In the genomic region with DNA sequence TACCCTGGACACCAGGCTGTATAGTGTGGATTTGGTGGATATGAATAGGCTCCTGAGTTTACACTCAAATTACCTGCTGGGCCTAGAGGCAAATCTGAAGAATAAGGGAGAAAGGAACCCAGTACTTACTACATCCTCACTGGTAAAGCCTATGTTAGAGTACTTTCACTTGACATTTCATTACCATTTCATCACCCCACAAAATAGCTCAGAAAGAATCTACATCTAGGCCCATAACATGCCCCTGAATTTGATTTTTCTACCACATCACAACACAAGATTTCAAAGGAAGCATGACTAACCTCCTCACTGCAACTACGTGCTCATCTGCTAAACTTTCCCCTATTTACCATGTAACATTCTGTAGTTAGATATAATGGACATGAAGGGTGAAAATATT, we compare ENCODE assay signal across 12 cellular contexts. TPM values are rescaled to one million over a fixed set of nuclear protein-coding genes. Genes with fewer than 3 reads are reported as not detected.
DNase-seq lines count a peak whose midpoint lies in the region; ATAC-seq and TF ChIP-seq lines count a peak whose summit lies in the region.
"Had no signal": no experiment of that assay in that cellular context is flagged by ENCODE, and none has a peak within 500 bp of the region (broad histone marks: within the 10 kb centered on the region; RNA-seq: fewer than 3 reads in every experiment).

No MANE protein-coding gene starts in this region.

- H3F3A ChIP-seq in GM23248 (ENCODE audit: insufficient read depth) = peaks cover 28% of the 10 kb centered on the region

- H3K9ac ChIP-seq in GM23248 = peak overlapping the region; percentile 52; the same call in 1 of the 2 replicates

- DNase-seq in BJ (ENCODE audit: low read depth) (peak; percentile 18), GM23248 (peak; percentile 72), glomerular visceral epithelial cell (ENCODE audit: extremely low spot score) (peak; percentile 30), mucosa of descending colon (no peak), ascending aorta (ENCODE audit: low spot score in 2 of 2) (no peak), COLO829 (ENCODE audit: low spot score) (no peak), NCI-H2196 (lab: John Stamatoyannopoulos, UW; ENCODE audit: unreplicated experiment) (no peak)
- DNase-seq in activated T-cell treated with anti-CD3 and anti-CD28 coated beads, Interleukin-2, amount 50 U/mL, for 48 hours = peak; percentile 38 to 43
- DNase-seq: aorta, NCI-H187, ovary, T1000 had no signal

- TF ChIP-seq CTCF in BJ (IDR thresholded peaks at IDR 0.05; ENCODE audit: insufficient read depth, low read depth, low read length) = no peak
- no peak for TF ChIP-seq CTCF in mucosa of descending colon (IDR thresholded peaks at IDR 0.05)
- no peak for TF ChIP-seq CTCF in ascending aorta (IDR thresholded peaks at IDR 0.05)

- no peaks in the 10 kb centered on the region for H3K27me3 ChIP-seq in BJ (ENCODE audit: control insufficient read depth, insufficient read depth, low read length)
- H3K27me3 ChIP-seq in GM23248 (replicated peaks; ENCODE audit: insufficient read depth) = no peaks in the 10 kb centered on the region
- no peaks in the 10 kb centered on the region for H3K27me3 ChIP-seq in ascending aorta
- H3K27me3 ChIP-seq: ovary had no signal

- CTCF ChIA-PET in BJ (lab: Yijun Ruan, JAX) = interaction anchor here (1.0 kb wide), 2 partner anchors 121 to 130 kb away, joined by 3 read pairs; no protein-coding TSS in a partner anchor

- H2AFZ ChIP-seq in GM23248 = 0 out of 2 replicates have a peak overlapping the region, but pooled peaks have one; percentile 16

- H3K4me1 ChIP-seq in GM23248 (ENCODE audit: insufficient read depth) = peaks cover 37% of the 10 kb centered on the region
- no peaks in the 10 kb centered on the region for H3K4me1 ChIP-seq in mucosa of descending colon (ENCODE audit: low read depth)
- H3K4me1 ChIP-seq in ascending aorta = peaks cover 5 to 28% of the 10 kb centered on the region in 2 donors

- H3K4me3 ChIP-seq in BJ (ENCODE audit: low read depth, low read length) = no peak overlapping the region
- H3K4me3 ChIP-seq in GM23248 = 0 out of 2 replicates have a peak overlapping the region, but pooled peaks have one; percentile 5
- no peak overlapping the region for H3K4me3 ChIP-seq in mucosa of descending colon
- no peak overlapping the region for H3K4me3 ChIP-seq in ascending aorta
- H3K4me3 ChIP-seq: ovary had no signal

- H3K79me2 ChIP-seq in GM23248 (ENCODE audit: insufficient read depth) = peaks cover 27% of the 10 kb centered on the region; the same call in 1 of the 2 replicates

- WGBS in GM23248 (ENCODE audit: low coverage in 1 of 2, low lambda C conversion rate in 2 of 2, missing lambda C conversion rate in 2 of 2), 2 experiments = 2 to 4% methylated on average over 1 of the region's 1 CpG

- H3K4me2 ChIP-seq in GM23248 (ENCODE audit: unreplicated experiment) = peak overlapping the region; percentile 63

- H4K20me1 ChIP-seq in GM23248 (ENCODE audit: insufficient read depth) = no peaks in the 10 kb centered on the region

- no peaks in the 10 kb centered on the region for H3K9me2 ChIP-seq in GM23248 (ENCODE audit: insufficient read depth)

- in situ Hi-C loops in GM23248 (cut with MboI) = no loop called here

- no peaks in the 10 kb centered on the region for H3K9me3 ChIP-seq in GM23248 (ENCODE audit: low read depth)
- no peaks in the 10 kb centered on the region for H3K9me3 ChIP-seq in mucosa of descending colon
- no peaks in the 10 kb centered on the region for H3K9me3 ChIP-seq in ascending aorta
- H3K9me3 ChIP-seq: ovary had no signal

- intact Hi-C loops in mucosa of descending colon (cut with DNase I, micrococcal nuclease) = no loop called here
- intact Hi-C loops in ascending aorta (cut with DNase I) = no loop called here

- H3K36me3 ChIP-seq in BJ (ENCODE audit: control insufficient read depth, insufficient read depth, low read length) = no peaks in the 10 kb centered on the region
- no peaks in the 10 kb centered on the region for H3K36me3 ChIP-seq in GM23248 (ENCODE audit: low read depth)
- no peaks in the 10 kb centered on the region for H3K36me3 ChIP-seq in mucosa of descending colon (ENCODE audit: low read depth)
- no peaks in the 10 kb centered on the region for H3K36me3 ChIP-seq in ascending aorta
- H3K36me3 ChIP-seq: ovary had no signal

- H3K27ac ChIP-seq in GM23248 (peak overlapping the region; percentile 66), ascending aorta (no peak overlapping the region)
- H3K27ac ChIP-seq: ovary had no signal

- no peak for ATAC-seq in mucosa of descending colon

- POLR2A ChIA-PET in BJ (lab: Charles Lee) = no interaction called here

RNA-seq across cellular contexts. Expression of a gene that starts 43.3 kb away (rescaled TPM):
- 5.9 and 9.8 TPM in 2 replicates for polyA plus RNA-seq in BJ (2011; rRNA removed)
- polyA minus RNA-seq in BJ (2011; rRNA and poly(A)+ RNA removed) = 10.6 and 11.5 TPM in 2 replicates
- total RNA-seq in GM23248 (2014; rRNA removed; shearing (Covaris generic)) = 10.1 and 35.5 TPM in 2 replicates
- 3.6 and 3.9 TPM in 2 replicates for polyA plus RNA-seq in GM23248 (2016; fragmentation: Nextera tagmentation; extraction: Ambion mirVana)
- total RNA-seq in mucosa of descending colon = 10 to 100 TPM; 19.1 to 31.5 (median 27.0) TPM
- 10.4 TPM for total RNA-seq in ascending aorta

Comparison
In these comparisons a context has a peak if more than half of its experiments do, and no peak if none do; other contexts are left out.
1. DNase-seq: peak in BJ (single experiment), GM23248 (single experiment), activated T-cell treated with anti-CD3 and anti-CD28 coated beads, Interleukin-2, amount 50 U/mL, for 48 hours (2 of 2) and glomerular visceral epithelial cell (single experiment); none in mucosa of descending colon (0 of 3), ascending aorta (0 of 2), COLO829 (single experiment) and NCI-H2196 (single experiment).